9 cellular contexts compared by ENCODE assay signal in the genomic region with DNA sequence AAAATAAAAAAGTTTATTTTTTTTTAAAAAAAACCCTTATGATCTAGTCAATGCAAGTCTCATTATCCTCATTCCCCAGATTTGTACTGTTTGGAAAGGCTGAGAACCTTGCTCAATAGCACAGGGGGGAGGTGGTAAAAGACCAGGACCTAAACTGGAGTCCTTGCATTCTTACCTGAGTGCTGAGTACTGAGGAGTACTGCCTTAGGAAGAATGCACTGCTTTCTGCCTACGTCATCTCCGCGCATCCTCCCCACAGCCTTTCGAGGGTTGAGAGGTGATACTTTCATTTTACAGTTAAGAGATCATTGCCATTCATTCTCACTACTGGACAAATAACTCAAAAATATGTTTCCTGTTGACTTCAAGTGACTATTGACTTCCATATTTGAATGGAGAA.
DNase-seq lines count a peak whose midpoint lies in the region; ATAC-seq lines count a peak whose summit lies in the region.
"Had no signal": no experiment of that assay in that cellular context is flagged by ENCODE, and none has a peak within 500 bp of the region (broad histone marks: within the 10 kb centered on the region; RNA-seq: fewer than 3 reads in every experiment).

No MANE protein-coding gene starts in this region.

- no peaks in the 10 kb centered on the region for H3K27me3 ChIP-seq in effector memory CD4-positive, alpha-beta T cell (replicated peaks; ENCODE audit: control insufficient read depth, insufficient read depth, low read length, poor library complexity, severe bottlenecking)
- H3K27me3 ChIP-seq: SJCRH30 had no signal

- peaks cover 0 to 3% of the 10 kb centered on the region in 2 donors for H3K27me3 Mint-ChIP-seq in T-cell

- H3K9me3 ChIP-seq in effector memory CD4-positive, alpha-beta T cell (ENCODE audit: control insufficient read depth, low read length): no peaks in the 10 kb centered on the region
- H3K9me3 ChIP-seq: SJCRH30 had no signal

- CTCF ChIA-PET in T-cell (lab: Charles Lee): no interaction called here

- POLR2A ChIA-PET in T-cell (lab: Charles Lee): interaction anchor here in 1 of 2 donors (0.6 kb wide), 1 partner anchor 88 kb away, joined by 6 read pairs; no protein-coding TSS in a partner anchor

- H3K27ac Mint-ChIP-seq in T-cell: peak overlapping the region; percentile 20 to 59

- H3K4me1 ChIP-seq in effector memory CD4-positive, alpha-beta T cell (ENCODE audit: control insufficient read depth, insufficient read depth, low read length, poor library complexity, severe bottlenecking): no peaks in the 10 kb centered on the region

- H3K4me1 Mint-ChIP-seq in T-cell: peaks cover 7 to 17% (median 9%) of the 10 kb centered on the region in 3 donors

- peak; percentile 68 for ATAC-seq in GM21529 (IDR thresholded peaks at IDR 0.05; ENCODE audit: unreplicated experiment)
- peak in 3 of 4 experiments; percentile 47 to 84 (median 77) for ATAC-seq in T-cell (replicated peaks in 1 of 4)
- ATAC-seq in GM19455 (IDR thresholded peaks at IDR 0.05; ENCODE audit: unreplicated experiment): no peak

- no peaks in the 10 kb centered on the region for H3K9me3 Mint-ChIP-seq in T-cell

- DNase-seq in T-cell (peak in 32 of 34 experiments; percentile 6 to 72 (median 44)), HT-29 (ENCODE audit: low spot score) (no peak), NCI-H2081 (lab: John Stamatoyannopoulos, UW) (no peak)
- DNase-seq in effector memory CD4-positive, alpha-beta T cell: peak; percentile 13 to 42 (median 24)
- DNase-seq in stimulated activated CD8-positive, alpha-beta memory T cell treated with anti-CD3 and anti-CD28 coated beads, Interleukin-7, amount 100 ng/mL, for 4 hours (ENCODE audit: low read depth in 2 of 2): peak; percentile 41 to 44
- DNase-seq: SJCRH30 had no signal

- no peak overlapping the region for H3K27ac ChIP-seq in effector memory CD4-positive, alpha-beta T cell (ENCODE audit: insufficient read depth, low read length, poor library complexity, severe bottlenecking)
- H3K27ac ChIP-seq: parathyroid adenoma, SJCRH30 had no signal

- H3K36me3 Mint-ChIP-seq in T-cell: no peaks in the 10 kb centered on the region

- no peak overlapping the region for H3K4me3 Mint-ChIP-seq in T-cell

- H3K4me3 ChIP-seq in effector memory CD4-positive, alpha-beta T cell (ENCODE audit: insufficient read depth, low read depth, low read length, poor library complexity, severe bottlenecking): no peak overlapping the region
- H3K4me3 ChIP-seq: SJCRH30 had no signal

- no peaks in the 10 kb centered on the region for H3K36me3 ChIP-seq in effector memory CD4-positive, alpha-beta T cell (ENCODE audit: control insufficient read depth, insufficient read depth, low read length)
- H3K36me3 ChIP-seq: SJCRH30 had no signal

Comparison
In these comparisons a context has a peak if more than half of its experiments do, and no peak if none do; other contexts are left out.
1. DNase-seq: peak in T-cell (32 of 34), effector memory CD4-positive, alpha-beta T cell (3 of 3) and stimulated activated CD8-positive, alpha-beta memory T cell treated with anti-CD3 and anti-CD28 coated beads, Interleukin-7, amount 100 ng/mL, for 4 hours (2 of 2); none in HT-29 (single experiment) and NCI-H2081 (0 of 2).